16 cellular contexts compared by ENCODE assay signal in genomic region chr9:25396828-25397227, GRCh38.
A peak's percentile ranks its signal among the peaks of the same experiment; 100 is the strongest.
DNase-seq lines count a peak whose midpoint lies in the region; ATAC-seq and TF ChIP-seq lines count a peak whose summit lies in the region.
"Had no signal": no experiment of that assay in that cellular context is flagged by ENCODE, and none has a peak within 500 bp of the region (broad histone marks: within the 10 kb centered on the region; RNA-seq: fewer than 3 reads in every experiment).

No MANE protein-coding gene starts in this region.

- H3K27ac ChIP-seq in HUES6 (ENCODE audit: low read depth, low read length) (peak overlapping the region; percentile 84), endodermal cell (ENCODE audit: low read depth, low read length) (no peak overlapping the region), iPS-18a (ENCODE audit: low read length) (peak overlapping the region; percentile 79), right cardiac atrium (ENCODE audit: low read length) (no peak overlapping the region)
- H3K27ac ChIP-seq: 22Rv1 had no signal

- peaks cover 20% of the 10 kb centered on the region; the same call in 1 of the 2 replicates for H3K4me1 ChIP-seq in HUES6 (ENCODE audit: control insufficient read depth, insufficient read depth, low read length)
- H3K4me1 ChIP-seq in endodermal cell (ENCODE audit: control insufficient read depth, insufficient read depth, low read length) = peaks cover 13% of the 10 kb centered on the region
- peaks cover 23% of the 10 kb centered on the region for H3K4me1 ChIP-seq in iPS-18a (ENCODE audit: control insufficient read depth, low read depth, low read length)
- no peaks in the 10 kb centered on the region for H3K4me1 ChIP-seq in right cardiac atrium (ENCODE audit: control insufficient read depth, insufficient read depth, low read length)

- CTCF ChIA-PET in activated CD4-positive, alpha-beta memory T cell treated with anti-CD3 and anti-CD28 coated beads for 36 hours (lab: Charles Lee) = no interaction called here

- peaks cover 2% of the 10 kb centered on the region for H3K36me3 Mint-ChIP-seq in endodermal cell (ENCODE audit: low read depth)
- H3K36me3 Mint-ChIP-seq in activated CD4-positive, alpha-beta memory T cell treated with anti-CD3 and anti-CD28 coated beads for 36 hours = no peaks in the 10 kb centered on the region
- H3K36me3 Mint-ChIP-seq: CD14-positive monocyte; CD8-positive, alpha-beta T cell had no signal

- peak; percentile 2 for DNase-seq in ELF-1 (ENCODE audit: low read depth, low spot score)
- DNase-seq in endodermal cell = no peak
- DNase-seq in activated CD4-positive, alpha-beta memory T cell treated with anti-CD3 and anti-CD28 coated beads for 36 hours = no peak
- DNase-seq in right cardiac atrium = no peak
- DNase-seq in hepatic stellate cell (ENCODE audit: low spot score) = no peak
- DNase-seq: CD8-positive, alpha-beta T cell; COR-L47; DMS153; DND-41; GF-D8 had no signal

- intact Hi-C loops in activated CD4-positive, alpha-beta memory T cell treated with anti-CD3 and anti-CD28 coated beads for 36 hours (cut with micrococcal nuclease) = no loop called here
- intact Hi-C loops in right cardiac atrium (cut with DNase I) = no loop called here

- ATAC-seq in HG02798 (IDR thresholded peaks at IDR 0.05; ENCODE audit: poor library complexity, unreplicated experiment) (no peak), right cardiac atrium (no peak)
- ATAC-seq: CD8-positive, alpha-beta T cell; HepG2 had no signal

- H3K27ac Mint-ChIP-seq in endodermal cell = peak overlapping the region; percentile 64
- no peak overlapping the region for H3K27ac Mint-ChIP-seq in activated CD4-positive, alpha-beta memory T cell treated with anti-CD3 and anti-CD28 coated beads for 36 hours
- H3K27ac Mint-ChIP-seq: CD14-positive monocyte; CD8-positive, alpha-beta T cell had no signal

- H3K9me3 ChIP-seq in HUES6 (ENCODE audit: control insufficient read depth, insufficient read depth, low read depth, low read length) = peaks cover 12% of the 10 kb centered on the region
- peaks cover 35% of the 10 kb centered on the region for H3K9me3 ChIP-seq in endodermal cell (ENCODE audit: control insufficient read depth, low read length)
- H3K9me3 ChIP-seq in iPS-18a (ENCODE audit: control insufficient read depth, low read depth, low read length) = peaks cover 5% of the 10 kb centered on the region
- H3K9me3 ChIP-seq in right cardiac atrium (ENCODE audit: control insufficient read depth, low read length) = no peaks in the 10 kb centered on the region

- peaks cover 30% of the 10 kb centered on the region for H3K9me3 Mint-ChIP-seq in endodermal cell
- H3K9me3 Mint-ChIP-seq in activated CD4-positive, alpha-beta memory T cell treated with anti-CD3 and anti-CD28 coated beads for 36 hours = peaks cover 13% of the 10 kb centered on the region

- H3K27me3 ChIP-seq in HUES6 (ENCODE audit: control insufficient read depth, insufficient read depth, low read length) (no peaks in the 10 kb centered on the region), endodermal cell (ENCODE audit: control insufficient read depth, insufficient read depth, low read length, poor library complexity, severe bottlenecking) (no peaks in the 10 kb centered on the region), iPS-18a (ENCODE audit: control insufficient read depth, insufficient read depth, low read length) (no peaks in the 10 kb centered on the region), right cardiac atrium (ENCODE audit: control insufficient read depth, insufficient read depth) (no peaks in the 10 kb centered on the region)

- POLR2A ChIA-PET in activated CD4-positive, alpha-beta memory T cell treated with anti-CD3 and anti-CD28 coated beads for 36 hours (lab: Charles Lee) = no interaction called here

- peaks cover 7% of the 10 kb centered on the region; the same call in 1 of the 2 replicates for H3K36me3 ChIP-seq in HUES6 (ENCODE audit: control insufficient read depth, insufficient read depth, low read length)
- H3K36me3 ChIP-seq in endodermal cell (ENCODE audit: control insufficient read depth, insufficient read depth, low read length) = no peaks in the 10 kb centered on the region
- peaks cover 3% of the 10 kb centered on the region for H3K36me3 ChIP-seq in iPS-18a (ENCODE audit: control insufficient read depth, low read depth, low read length)

- H3K9ac ChIP-seq in HUES6 (ENCODE audit: low read length) (no peak overlapping the region), endodermal cell (ENCODE audit: extremely low read depth, low read length, poor library complexity, severe bottlenecking) (no peak overlapping the region), iPS-18a (ENCODE audit: low read length) (no peak overlapping the region)

- no peaks in the 10 kb centered on the region for H3K27me3 Mint-ChIP-seq in endodermal cell (ENCODE audit: insufficient read depth)
- H3K27me3 Mint-ChIP-seq in activated CD4-positive, alpha-beta memory T cell treated with anti-CD3 and anti-CD28 coated beads for 36 hours = no peaks in the 10 kb centered on the region

- no peak overlapping the region for H3K4me3 Mint-ChIP-seq in endodermal cell
- H3K4me3 Mint-ChIP-seq in activated CD4-positive, alpha-beta memory T cell treated with anti-CD3 and anti-CD28 coated beads for 36 hours = no peak overlapping the region
- H3K4me3 Mint-ChIP-seq: CD14-positive monocyte; CD8-positive, alpha-beta T cell had no signal

- no peak overlapping the region for H3K4me3 ChIP-seq in HUES6 (ENCODE audit: low read depth, low read length)
- no peak overlapping the region for H3K4me3 ChIP-seq in endodermal cell (ENCODE audit: low read length)
- no peak overlapping the region for H3K4me3 ChIP-seq in iPS-18a (ENCODE audit: low read length)
- H3K4me3 ChIP-seq in right cardiac atrium (ENCODE audit: low read length) = no peak overlapping the region

- H3K4me1 Mint-ChIP-seq in endodermal cell = peaks cover 25% of the 10 kb centered on the region
- no peaks in the 10 kb centered on the region for H3K4me1 Mint-ChIP-seq in activated CD4-positive, alpha-beta memory T cell treated with anti-CD3 and anti-CD28 coated beads for 36 hours (ENCODE audit: low read depth)
- H3K4me1 Mint-ChIP-seq: CD14-positive monocyte had no signal

- no peak for TF ChIP-seq CTCF in endodermal cell (conservative IDR thresholded peaks at IDR 0.05)

Comparison
In these comparisons a context has a peak if more than half of its experiments do, and no peak if none do; other contexts are left out.
1. H3K27ac ChIP-seq: peak in HUES6 (single experiment) and iPS-18a (single experiment); none in endodermal cell (single experiment) and right cardiac atrium (single experiment).